Comparison of ENCODE assay signal across 1 cellular context in the genomic region with DNA sequence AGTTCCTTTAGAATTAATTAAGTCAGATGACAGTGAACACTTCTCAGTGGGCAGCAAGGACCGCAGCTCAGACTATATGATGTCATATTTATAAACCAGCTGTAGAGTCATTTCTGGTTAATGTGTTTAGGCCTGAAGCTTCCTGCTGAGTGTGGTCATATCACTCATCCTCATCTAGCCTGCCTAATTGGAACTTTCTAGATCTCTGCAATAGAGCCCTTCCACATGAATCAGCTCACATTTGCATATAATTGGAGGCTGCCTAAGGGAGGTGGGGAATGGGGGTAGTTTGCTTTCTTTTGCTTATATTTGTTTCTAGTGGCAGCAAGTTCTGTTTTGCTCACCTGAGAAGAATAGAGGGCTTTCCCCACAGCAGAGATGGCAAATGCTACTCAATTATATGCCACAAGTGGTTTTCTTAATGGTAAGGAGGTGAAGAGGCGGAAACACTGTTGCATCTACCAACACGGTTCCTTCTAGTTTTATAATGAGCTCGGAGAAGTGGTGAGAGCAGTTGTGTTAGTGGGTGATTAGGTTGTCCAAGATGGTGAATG.
A peak's percentile ranks its signal among the peaks of the same experiment; 100 is the strongest.
TF ChIP-seq lines count a peak whose summit lies in the region.

No MANE protein-coding gene starts in this region.

TF ChIP-seq in SK-N-SH treated with all-trans-retinoic acid at 6 μM for 48 hours, 23 proteins besides CTCF, POLR2A, EP300 and RAD21 (continued from another document):
- TF ChIP-seq, protein P1, sequence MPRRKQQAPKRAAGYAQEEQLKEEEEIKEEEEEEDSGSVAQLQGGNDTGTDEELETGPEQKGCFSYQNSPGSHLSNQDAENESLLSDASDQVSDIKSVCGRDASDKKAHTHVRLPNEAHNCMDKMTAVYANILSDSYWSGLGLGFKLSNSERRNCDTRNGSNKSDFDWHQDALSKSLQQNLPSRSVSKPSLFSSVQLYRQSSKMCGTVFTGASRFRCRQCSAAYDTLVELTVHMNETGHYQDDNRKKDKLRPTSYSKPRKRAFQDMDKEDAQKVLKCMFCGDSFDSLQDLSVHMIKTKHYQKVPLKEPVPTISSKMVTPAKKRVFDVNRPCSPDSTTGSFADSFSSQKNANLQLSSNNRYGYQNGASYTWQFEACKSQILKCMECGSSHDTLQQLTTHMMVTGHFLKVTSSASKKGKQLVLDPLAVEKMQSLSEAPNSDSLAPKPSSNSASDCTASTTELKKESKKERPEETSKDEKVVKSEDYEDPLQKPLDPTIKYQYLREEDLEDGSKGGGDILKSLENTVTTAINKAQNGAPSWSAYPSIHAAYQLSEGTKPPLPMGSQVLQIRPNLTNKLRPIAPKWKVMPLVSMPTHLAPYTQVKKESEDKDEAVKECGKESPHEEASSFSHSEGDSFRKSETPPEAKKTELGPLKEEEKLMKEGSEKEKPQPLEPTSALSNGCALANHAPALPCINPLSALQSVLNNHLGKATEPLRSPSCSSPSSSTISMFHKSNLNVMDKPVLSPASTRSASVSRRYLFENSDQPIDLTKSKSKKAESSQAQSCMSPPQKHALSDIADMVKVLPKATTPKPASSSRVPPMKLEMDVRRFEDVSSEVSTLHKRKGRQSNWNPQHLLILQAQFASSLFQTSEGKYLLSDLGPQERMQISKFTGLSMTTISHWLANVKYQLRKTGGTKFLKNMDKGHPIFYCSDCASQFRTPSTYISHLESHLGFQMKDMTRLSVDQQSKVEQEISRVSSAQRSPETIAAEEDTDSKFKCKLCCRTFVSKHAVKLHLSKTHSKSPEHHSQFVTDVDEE (CRISPR knock-in tag; IDR thresholded peaks at IDR 0.05): 0 out of 2 replicates have a peak, but pooled peaks have one; percentile 14
